ENCODE assay signal across 1 cellular context in the genomic region with DNA sequence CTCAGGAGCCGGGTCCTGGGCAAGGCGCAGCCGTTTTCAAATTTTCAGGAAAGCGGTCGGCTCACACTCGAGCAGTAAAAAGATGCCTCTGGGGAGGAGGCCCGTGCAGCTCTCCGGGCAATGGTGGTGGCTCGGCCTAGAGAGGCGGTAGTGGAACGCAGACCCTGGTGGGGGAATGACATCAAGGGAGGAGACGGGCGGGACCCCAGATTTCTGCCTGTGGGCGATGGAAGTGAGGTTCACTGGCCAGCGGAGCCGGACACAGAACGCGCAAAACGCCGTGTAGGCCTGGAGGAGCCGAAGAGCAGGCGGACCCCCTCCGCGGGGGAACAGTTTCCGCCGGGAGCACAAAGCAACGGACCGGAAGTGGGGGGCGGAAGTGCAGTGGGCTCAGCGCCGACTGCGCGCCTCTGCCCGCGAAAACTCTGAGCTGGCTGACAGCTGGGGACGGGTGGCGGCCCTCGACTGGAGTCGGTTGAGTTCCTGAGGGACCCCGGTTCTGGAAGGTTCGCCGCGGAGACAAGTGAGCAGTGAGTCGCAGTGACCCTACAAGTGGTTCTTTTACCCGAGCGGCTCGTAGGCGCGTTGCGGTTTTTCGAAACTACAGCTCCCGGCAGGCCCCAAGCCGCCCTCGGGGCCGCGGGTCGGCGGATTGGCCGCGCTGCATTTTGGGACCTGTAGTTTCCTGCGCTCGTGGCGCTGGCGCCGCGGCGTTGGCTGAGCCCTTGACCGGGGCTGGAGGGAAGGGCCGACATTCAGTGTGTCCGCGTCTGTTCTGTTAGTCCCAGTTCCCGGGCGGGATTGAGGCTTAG.
TF ChIP-seq lines count a peak whose summit lies in the region.

TSS of gene RTEL1 (plus strand) at position 376 of the 812 bp plus-strand sequence. CDS start 1,091 bp downstream, outside the sequence.

TF ChIP-seq in GM12878, 131 proteins besides CTCF, POLR2A, EP300 and RAD21 (continued from another document and continues in another):
- no peak; a peak in 1 of 4 replicates for TF ChIP-seq ETV6 (conservative IDR thresholded peaks at IDR 0.05 in 1 of 2, IDR thresholded peaks at IDR 0.05 in 1 of 2; ENCODE audit: borderline replicate concordance in 1 of 2, low read depth in 1 of 2)
- no peak for TF ChIP-seq NRF1 (conservative IDR thresholded peaks at IDR 0.05; ENCODE audit: low read depth, low read length)
- peak; percentile 98 for TF ChIP-seq RB1 (IDR thresholded peaks at IDR 0.05; ENCODE audit: borderline replicate concordance)
- peak; percentile 40; the same call in 1 of the 2 replicates for TF ChIP-seq ZNF24 (IDR thresholded peaks at IDR 0.05)
- TF ChIP-seq USF2 (IDR thresholded peaks at IDR 0.05; ENCODE audit: borderline replicate concordance, low read depth, low read length) = no peak
- TF ChIP-seq MTA3 (IDR thresholded peaks at IDR 0.05; ENCODE audit: borderline replicate concordance, low read length) = no peak
- no peak for TF ChIP-seq CBX3 (IDR thresholded peaks at IDR 0.05; ENCODE audit: borderline replicate concordance, low read depth)
- TF ChIP-seq POLR2AphosphoS5 (IDR thresholded peaks at IDR 0.05; ENCODE audit: low read length) = peak; percentile 41; the same call in 1 of the 2 replicates
- TF ChIP-seq LARP7 (IDR thresholded peaks at IDR 0.05) = peak; percentile 92
- TF ChIP-seq KDM1A (IDR thresholded peaks at IDR 0.05; ENCODE audit: borderline replicate concordance) = no peak
- TF ChIP-seq SIX5 (IDR thresholded peaks at IDR 0.05; ENCODE audit: low read depth, low read length, severe bottlenecking) = peak; percentile 91
- peak; percentile 44 for TF ChIP-seq CREB1 (IDR thresholded peaks at IDR 0.05; ENCODE audit: low read depth)
- TF ChIP-seq CBX5 (IDR thresholded peaks at IDR 0.05; ENCODE audit: low read depth) = no peak
- TF ChIP-seq, protein P1, sequence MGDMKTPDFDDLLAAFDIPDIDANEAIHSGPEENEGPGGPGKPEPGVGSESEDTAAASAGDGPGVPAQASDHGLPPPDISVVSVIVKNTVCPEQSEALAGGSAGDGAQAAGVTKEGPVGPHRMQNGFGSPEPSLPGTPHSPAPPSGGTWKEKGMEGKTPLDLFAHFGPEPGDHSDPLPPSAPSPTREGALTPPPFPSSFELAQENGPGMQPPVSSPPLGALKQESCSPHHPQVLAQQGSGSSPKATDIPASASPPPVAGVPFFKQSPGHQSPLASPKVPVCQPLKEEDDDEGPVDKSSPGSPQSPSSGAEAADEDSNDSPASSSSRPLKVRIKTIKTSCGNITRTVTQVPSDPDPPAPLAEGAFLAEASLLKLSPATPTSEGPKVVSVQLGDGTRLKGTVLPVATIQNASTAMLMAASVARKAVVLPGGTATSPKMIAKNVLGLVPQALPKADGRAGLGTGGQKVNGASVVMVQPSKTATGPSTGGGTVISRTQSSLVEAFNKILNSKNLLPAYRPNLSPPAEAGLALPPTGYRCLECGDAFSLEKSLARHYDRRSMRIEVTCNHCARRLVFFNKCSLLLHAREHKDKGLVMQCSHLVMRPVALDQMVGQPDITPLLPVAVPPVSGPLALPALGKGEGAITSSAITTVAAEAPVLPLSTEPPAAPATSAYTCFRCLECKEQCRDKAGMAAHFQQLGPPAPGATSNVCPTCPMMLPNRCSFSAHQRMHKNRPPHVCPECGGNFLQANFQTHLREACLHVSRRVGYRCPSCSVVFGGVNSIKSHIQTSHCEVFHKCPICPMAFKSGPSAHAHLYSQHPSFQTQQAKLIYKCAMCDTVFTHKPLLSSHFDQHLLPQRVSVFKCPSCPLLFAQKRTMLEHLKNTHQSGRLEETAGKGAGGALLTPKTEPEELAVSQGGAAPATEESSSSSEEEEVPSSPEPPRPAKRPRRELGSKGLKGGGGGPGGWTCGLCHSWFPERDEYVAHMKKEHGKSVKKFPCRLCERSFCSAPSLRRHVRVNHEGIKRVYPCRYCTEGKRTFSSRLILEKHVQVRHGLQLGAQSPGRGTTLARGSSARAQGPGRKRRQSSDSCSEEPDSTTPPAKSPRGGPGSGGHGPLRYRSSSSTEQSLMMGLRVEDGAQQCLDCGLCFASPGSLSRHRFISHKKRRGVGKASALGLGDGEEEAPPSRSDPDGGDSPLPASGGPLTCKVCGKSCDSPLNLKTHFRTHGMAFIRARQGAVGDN (IDR thresholded peaks at IDR 0.05) = peak; percentile 38; the same call in 1 of the 2 replicates
- TF ChIP-seq BHLHE40 (IDR thresholded peaks at IDR 0.05; ENCODE audit: borderline replicate concordance in 1 of 2, low read depth in 2 of 2, low read length in 1 of 2) = peak; percentile 27 to 52; a peak in 1 of 4 replicates
- no peak for TF ChIP-seq TCF7 (IDR thresholded peaks at IDR 0.05; ENCODE audit: borderline replicate concordance)
- TF ChIP-seq BRCA1 (IDR thresholded peaks at IDR 0.05; ENCODE audit: low read depth, low read length) = no peak
- TF ChIP-seq TBL1XR1 (IDR thresholded peaks at IDR 0.05; ENCODE audit: low read depth, low read length) = 0 out of 2 replicates have a peak, but pooled peaks have one; percentile 50
- TF ChIP-seq DPF2 (IDR thresholded peaks at IDR 0.05) = no peak; the same call in 1 of the 2 replicates
- TF ChIP-seq MEF2B (IDR thresholded peaks at IDR 0.05; ENCODE audit: partially characterized antibody, poor library complexity, severe bottlenecking) = peak; percentile 32
- peak; percentile 81; the same call in 1 of the 2 replicates for TF ChIP-seq TAF1 (IDR thresholded peaks at IDR 0.05; ENCODE audit: borderline replicate concordance, low read depth, low read length)
- TF ChIP-seq, protein P2, sequence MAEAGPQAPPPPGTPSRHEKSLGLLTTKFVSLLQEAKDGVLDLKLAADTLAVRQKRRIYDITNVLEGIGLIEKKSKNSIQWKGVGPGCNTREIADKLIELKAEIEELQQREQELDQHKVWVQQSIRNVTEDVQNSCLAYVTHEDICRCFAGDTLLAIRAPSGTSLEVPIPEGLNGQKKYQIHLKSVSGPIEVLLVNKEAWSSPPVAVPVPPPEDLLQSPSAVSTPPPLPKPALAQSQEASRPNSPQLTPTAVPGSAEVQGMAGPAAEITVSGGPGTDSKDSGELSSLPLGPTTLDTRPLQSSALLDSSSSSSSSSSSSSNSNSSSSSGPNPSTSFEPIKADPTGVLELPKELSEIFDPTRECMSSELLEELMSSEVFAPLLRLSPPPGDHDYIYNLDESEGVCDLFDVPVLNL (IDR thresholded peaks at IDR 0.05; ENCODE audit: low read depth, low read length) = peak; percentile 70; the same call in 1 of the 2 replicates
- 0 out of 2 replicates have a peak, but pooled peaks have one; percentile 60 for TF ChIP-seq TCF3 (IDR thresholded peaks at IDR 0.05; ENCODE audit: borderline replicate concordance, insufficient read depth, low read depth, low read length)
- no peak for TF ChIP-seq PBX3 (IDR thresholded peaks at IDR 0.05; ENCODE audit: insufficient replicate concordance, low read depth, low read length)
- no peak for TF ChIP-seq ATF2 (IDR thresholded peaks at IDR 0.05; ENCODE audit: low read length)
- peak; percentile 63 for TF ChIP-seq GATAD2B (conservative IDR thresholded peaks at IDR 0.05; ENCODE audit: low read depth)
- TF ChIP-seq RELB (IDR thresholded peaks at IDR 0.05; ENCODE audit: low read depth) = peak; percentile 97
- TF ChIP-seq SIN3A (IDR thresholded peaks at IDR 0.05; ENCODE audit: low read depth, low read length) = peak; percentile 66
- TF ChIP-seq E2F8 (IDR thresholded peaks at IDR 0.05; ENCODE audit: low read depth, partially characterized antibody) = peak; percentile 95
- TF ChIP-seq REST (IDR thresholded peaks at IDR 0.05; ENCODE audit: low read depth, low read length) = no peak
